Comparison of ENCODE assay signal across 25 cellular contexts in the genomic region with DNA sequence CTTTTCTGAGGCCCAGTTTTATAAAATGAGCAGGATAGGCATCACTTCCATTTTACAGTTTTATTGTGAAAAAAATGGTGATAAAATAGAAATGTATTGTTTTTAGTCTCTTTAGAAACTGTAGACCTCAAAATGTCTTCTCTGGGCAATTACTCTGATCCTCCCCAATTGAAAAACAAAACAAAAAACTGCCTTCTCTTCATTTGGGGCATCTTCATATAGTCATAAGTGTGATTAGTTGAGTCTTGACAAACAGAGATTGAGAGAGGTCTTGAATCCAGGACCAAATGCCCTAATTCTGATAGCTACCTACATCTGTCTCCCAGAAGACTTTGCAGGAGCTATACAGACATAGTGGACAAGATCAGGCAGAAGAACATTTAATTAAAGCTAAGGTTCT.
A peak's percentile ranks its signal among the peaks of the same experiment; 100 is the strongest.
DNase-seq lines count a peak whose midpoint lies in the region; ATAC-seq lines count a peak whose summit lies in the region.
"Had no signal": no experiment of that assay in that cellular context is flagged by ENCODE, and none has a peak within 500 bp of the region (broad histone marks: within the 10 kb centered on the region; RNA-seq: fewer than 3 reads in every experiment).

No MANE protein-coding gene starts in this region.

- H3K4me1 Mint-ChIP-seq in activated T-cell treated with anti-CD3 and anti-CD28 coated beads, Interleukin-2, amount 50 U/mL, for 4 hours (ENCODE audit: low read depth) = peaks cover 95% of the 10 kb centered on the region
- H3K4me1 Mint-ChIP-seq in CD8-positive, alpha-beta memory T cell = peaks cover 89 to 99% (median 98%) of the 10 kb centered on the region in 3 donors
- peaks cover 88% of the 10 kb centered on the region for H3K4me1 Mint-ChIP-seq in activated T-helper 1 cell treated with anti-CD3 and anti-CD28 coated beads, Interleukin-12 subunit alpha, Interleukin-12 subunit beta, Interleukin-2, Interleukin-4 antibody, amounts not matched to agents 30 ng/mL and 10 ng/mL and 1 ng/mL, durations not matched to agents 14 hours and 24 hours and 36 hours (ENCODE audit: low read depth)
- peaks cover 39 to 97% (median 83%) of the 10 kb centered on the region in 4 donors for H3K4me1 Mint-ChIP-seq in naive thymus-derived CD8-positive, alpha-beta T cell

- no peak overlapping the region for H3K27ac ChIP-seq in CD8-positive, alpha-beta memory T cell (ENCODE audit: low read depth, low read length)
- H3K27ac ChIP-seq: ascending aorta, neural progenitor cell, PC-9, sigmoid colon, testis had no signal

- peak; percentile 13 to 23 for ATAC-seq in activated T-cell treated with anti-CD3 and anti-CD28 coated beads, Interleukin-2, amount 50 U/mL, for 4 hours
- ATAC-seq in naive thymus-derived CD8-positive, alpha-beta T cell = no peak
- no peak for ATAC-seq in HG02798 (IDR thresholded peaks at IDR 0.05; ENCODE audit: poor library complexity, unreplicated experiment)
- no peak for ATAC-seq in GM18870 (IDR thresholded peaks at IDR 0.05; ENCODE audit: unreplicated experiment)
- ATAC-seq: heart right ventricle had no signal

- H3K4me3 Mint-ChIP-seq in activated T-cell treated with anti-CD3 and anti-CD28 coated beads, Interleukin-2, amount 50 U/mL, for 4 hours = no peak overlapping the region
- peak overlapping the region in 4 of 7 donors; percentile 32 to 61 (median 46) for H3K4me3 Mint-ChIP-seq in CD8-positive, alpha-beta memory T cell
- H3K4me3 Mint-ChIP-seq in activated T-helper 1 cell treated with anti-CD3 and anti-CD28 coated beads, Interleukin-12 subunit alpha, Interleukin-12 subunit beta, Interleukin-2, Interleukin-4 antibody, amounts not matched to agents 30 ng/mL and 10 ng/mL and 1 ng/mL, durations not matched to agents 14 hours and 24 hours and 36 hours = no peak overlapping the region
- H3K4me3 Mint-ChIP-seq in naive thymus-derived CD8-positive, alpha-beta T cell = peak overlapping the region in 7 of 10 donors; percentile 1 to 72 (median 30)
- H3K4me3 Mint-ChIP-seq: mesothelial cell of epicardium, neural progenitor cell had no signal

- peaks cover 82% of the 10 kb centered on the region for H3K4me1 ChIP-seq in CD8-positive, alpha-beta memory T cell (ENCODE audit: insufficient read depth, low read length)
- H3K4me1 ChIP-seq: neural progenitor cell had no signal

- H3K9me3 Mint-ChIP-seq in activated T-cell treated with anti-CD3 and anti-CD28 coated beads, Interleukin-2, amount 50 U/mL, for 4 hours = no peaks in the 10 kb centered on the region
- no peaks in the 10 kb centered on the region for H3K9me3 Mint-ChIP-seq in CD8-positive, alpha-beta memory T cell
- H3K9me3 Mint-ChIP-seq in activated T-helper 1 cell treated with anti-CD3 and anti-CD28 coated beads, Interleukin-12 subunit alpha, Interleukin-12 subunit beta, Interleukin-2, Interleukin-4 antibody, amounts not matched to agents 30 ng/mL and 10 ng/mL and 1 ng/mL, durations not matched to agents 14 hours and 24 hours and 36 hours = no peaks in the 10 kb centered on the region
- peaks cover 0 to 5% (median 0%) of the 10 kb centered on the region in 9 donors for H3K9me3 Mint-ChIP-seq in naive thymus-derived CD8-positive, alpha-beta T cell
- H3K9me3 Mint-ChIP-seq: neural progenitor cell had no signal

- no peaks in the 10 kb centered on the region for H3K27me3 ChIP-seq in CD8-positive, alpha-beta memory T cell (ENCODE audit: insufficient read depth, low read length, poor library complexity, severe bottlenecking)
- H3K27me3 ChIP-seq: ascending aorta, dorsolateral prefrontal cortex, heart right ventricle, neural progenitor cell, sigmoid colon, testis had no signal

- CTCF ChIA-PET in CD8-positive, alpha-beta memory T cell (lab: Charles Lee) = interaction anchor here (0.7 to 3.0 kb wide), 8 partner anchors 9 to 92 kb away, joined by 3 to 19 read pairs (median 5); no protein-coding TSS in a partner anchor

- H3K27me3 Mint-ChIP-seq in activated T-cell treated with anti-CD3 and anti-CD28 coated beads, Interleukin-2, amount 50 U/mL, for 4 hours (ENCODE audit: low read depth) = no peaks in the 10 kb centered on the region
- no peaks in the 10 kb centered on the region for H3K27me3 Mint-ChIP-seq in CD8-positive, alpha-beta memory T cell
- H3K27me3 Mint-ChIP-seq in activated T-helper 1 cell treated with anti-CD3 and anti-CD28 coated beads, Interleukin-12 subunit alpha, Interleukin-12 subunit beta, Interleukin-2, Interleukin-4 antibody, amounts not matched to agents 30 ng/mL and 10 ng/mL and 1 ng/mL, durations not matched to agents 14 hours and 24 hours and 36 hours (ENCODE audit: insufficient read depth) = no peaks in the 10 kb centered on the region
- H3K27me3 Mint-ChIP-seq in naive thymus-derived CD8-positive, alpha-beta T cell = no peaks in the 10 kb centered on the region

- peaks cover 60% of the 10 kb centered on the region for H3K36me3 Mint-ChIP-seq in activated T-cell treated with anti-CD3 and anti-CD28 coated beads, Interleukin-2, amount 50 U/mL, for 4 hours (ENCODE audit: insufficient read depth)
- H3K36me3 Mint-ChIP-seq in CD8-positive, alpha-beta memory T cell = peaks cover 13 to 49% (median 19%) of the 10 kb centered on the region in 3 donors
- peaks cover 58% of the 10 kb centered on the region for H3K36me3 Mint-ChIP-seq in activated T-helper 1 cell treated with anti-CD3 and anti-CD28 coated beads, Interleukin-12 subunit alpha, Interleukin-12 subunit beta, Interleukin-2, Interleukin-4 antibody, amounts not matched to agents 30 ng/mL and 10 ng/mL and 1 ng/mL, durations not matched to agents 14 hours and 24 hours and 36 hours (ENCODE audit: low read depth)
- peaks cover 9 to 31% (median 16%) of the 10 kb centered on the region in 3 donors for H3K36me3 Mint-ChIP-seq in naive thymus-derived CD8-positive, alpha-beta T cell
- H3K36me3 Mint-ChIP-seq: mesothelial cell of epicardium, neural progenitor cell had no signal

- POLR2A ChIA-PET in CD8-positive, alpha-beta memory T cell (lab: Charles Lee) = interaction anchor here (1.3 kb wide), 2 partner anchors 19 to 63 kb away, joined by 3 to 8 read pairs; a partner anchor contains a TSS
- POLR2A ChIA-PET in naive thymus-derived CD8-positive, alpha-beta T cell (lab: Charles Lee) = interaction anchor here (0.8 to 4.4 kb wide), 5 partner anchors 10 to 63 kb away, joined by 3 to 16 read pairs (median 4); a partner anchor contains a TSS

- H3K9me3 ChIP-seq in CD8-positive, alpha-beta memory T cell (ENCODE audit: low read length) = no peaks in the 10 kb centered on the region
- H3K9me3 ChIP-seq: ascending aorta, HAP-1, heart right ventricle, sigmoid colon, testis had no signal

- H3K36me3 ChIP-seq in CD8-positive, alpha-beta memory T cell (ENCODE audit: insufficient read depth, low read length) = peaks cover 3% of the 10 kb centered on the region
- H3K36me3 ChIP-seq: ascending aorta, HAP-1, neural progenitor cell, sigmoid colon had no signal

- no peak for DNase-seq in activated T-cell treated with anti-CD3 and anti-CD28 coated beads, Interleukin-2, amount 50 U/mL, for 4 hours
- DNase-seq in activated T-cell treated with anti-CD3 and anti-CD28 coated beads, Interleukin-2, amount 50 U/mL, for 1 hour = no peak
- no peak for DNase-seq in CD8-positive, alpha-beta memory T cell
- DNase-seq in activated T-helper 1 cell treated with anti-CD3 and anti-CD28 coated beads, Interleukin-12 subunit alpha, Interleukin-12 subunit beta, Interleukin-2, Interleukin-4 antibody, amounts not matched to agents 30 ng/mL and 10 ng/mL and 1 ng/mL, durations not matched to agents 14 hours and 24 hours and 36 hours (ENCODE audit: low spot score) = no peak
- no peak for DNase-seq in naive thymus-derived CD8-positive, alpha-beta T cell
- DNase-seq in DMS 273 treated with DMSO at 0.1 percent for 48 hours (lab: John Stamatoyannopoulos, UW) = no peak
- DNase-seq: activated effector memory CD4-positive, alpha-beta T cell treated with anti-CD3 and anti-CD28 coated beads, Interleukin-2, amount 50 U/mL, for 16 hours; caudate nucleus; dorsolateral prefrontal cortex; GF-D8; heart right ventricle; NCI-H1105; NCI-H2029; NCI-H2227 treated with DMSO at 0.1 percent for 48 hours; NCI-H774; PC-9; SIG-M5; sigmoid colon; testis had no signal

- H3K27ac Mint-ChIP-seq in CD8-positive, alpha-beta memory T cell = peak overlapping the region; percentile 51 to 94 (median 89)
- H3K27ac Mint-ChIP-seq in activated T-helper 1 cell treated with anti-CD3 and anti-CD28 coated beads, Interleukin-12 subunit alpha, Interleukin-12 subunit beta, Interleukin-2, Interleukin-4 antibody, amounts not matched to agents 30 ng/mL and 10 ng/mL and 1 ng/mL, durations not matched to agents 14 hours and 24 hours and 36 hours = peak overlapping the region; percentile 90
- peak overlapping the region; percentile 47 to 95 (median 81) for H3K27ac Mint-ChIP-seq in naive thymus-derived CD8-positive, alpha-beta T cell
- H3K27ac Mint-ChIP-seq: mesothelial cell of epicardium, neural progenitor cell had no signal

- no peak overlapping the region for H3K4me3 ChIP-seq in CD8-positive, alpha-beta memory T cell (ENCODE audit: low read length)
- H3K4me3 ChIP-seq: ascending aorta, dorsolateral prefrontal cortex, HAP-1, heart right ventricle, neural progenitor cell, PC-9, sigmoid colon, testis had no signal

- intact Hi-C loops in activated T-helper 1 cell treated with anti-CD3 and anti-CD28 coated beads, Interleukin-12 subunit alpha, Interleukin-12 subunit beta, Interleukin-2, Interleukin-4 antibody, amounts not matched to agents 30 ng/mL and 10 ng/mL and 1 ng/mL, durations not matched to agents 14 hours and 24 hours and 36 hours (cut with micrococcal nuclease) = no loop called here

Comparison
In these comparisons a context has a peak if more than half of its experiments do, and no peak if none do; other contexts are left out.
1. ATAC-seq: peak in activated T-cell treated with anti-CD3 and anti-CD28 coated beads, Interleukin-2, amount 50 U/mL, for 4 hours (2 of 2); none in naive thymus-derived CD8-positive, alpha-beta T cell (0 of 2), HG02798 (single experiment) and GM18870 (single experiment).
2. H3K4me3 Mint-ChIP-seq: peak in CD8-positive, alpha-beta memory T cell (4 of 7) and naive thymus-derived CD8-positive, alpha-beta T cell (7 of 10); none in activated T-cell treated with anti-CD3 and anti-CD28 coated beads, Interleukin-2, amount 50 U/mL, for 4 hours (single experiment) and activated T-helper 1 cell treated with anti-CD3 and anti-CD28 coated beads, Interleukin-12 subunit alpha, Interleukin-12 subunit beta, Interleukin-2, Interleukin-4 antibody, amounts not matched to agents 30 ng/mL and 10 ng/mL and 1 ng/mL, durations not matched to agents 14 hours and 24 hours and 36 hours (single experiment).
3. Peak in every context shown above with its lines, with median percentiles within 50 percentile points of each other: H3K27ac Mint-ChIP-seq.